In the genomic region with DNA sequence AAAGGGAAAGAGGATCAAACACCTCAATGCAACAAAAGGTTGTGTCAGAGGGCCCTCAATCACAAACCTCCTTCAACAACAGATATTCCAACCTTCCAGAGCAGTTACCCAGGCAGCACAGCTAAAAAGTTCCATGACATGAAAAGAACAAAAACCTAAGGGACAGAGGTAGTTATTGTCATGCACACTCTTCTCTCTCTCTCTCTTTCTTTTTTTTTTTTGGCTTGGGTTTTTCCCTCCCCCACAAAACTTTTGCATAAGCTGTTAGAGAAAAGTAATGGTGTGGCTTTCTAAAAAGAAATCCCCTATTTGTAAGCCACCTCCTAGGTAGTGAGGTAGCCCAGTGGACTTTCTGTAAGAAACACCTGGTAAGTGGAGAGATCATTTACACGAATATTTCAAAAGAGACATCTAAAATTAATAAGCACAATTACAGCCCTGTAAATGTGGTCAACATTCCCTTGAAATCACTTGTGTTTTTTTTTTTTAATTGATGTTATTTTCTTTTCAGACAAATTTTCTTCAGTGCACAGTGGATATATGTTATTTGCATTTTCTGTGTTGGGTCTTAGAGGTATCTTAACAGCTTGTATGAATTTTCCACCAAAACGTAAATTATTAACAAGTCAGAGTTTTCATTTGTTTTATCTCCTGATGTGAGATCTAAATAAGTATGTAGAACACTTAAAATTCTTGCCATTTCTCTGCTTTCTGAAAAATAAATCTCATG, we compare ENCODE assay signal across 10 cellular contexts.
DNase-seq lines count a peak whose midpoint lies in the region; ATAC-seq and TF ChIP-seq lines count a peak whose summit lies in the region.
"Had no signal": no experiment of that assay in that cellular context is flagged by ENCODE, and none has a peak within 500 bp of the region (broad histone marks: within the 10 kb centered on the region; RNA-seq: fewer than 3 reads in every experiment).

No MANE protein-coding gene starts in this region.

- no peaks in the 10 kb centered on the region for H3K9me3 ChIP-seq in iPS-20b (ENCODE audit: insufficient read depth, low read depth, low read length)

- peaks cover 50% of the 10 kb centered on the region for H3K4me1 ChIP-seq in iPS-20b (ENCODE audit: insufficient read depth, low read length)

- no peak overlapping the region for H3K27ac ChIP-seq in iPS-20b (ENCODE audit: low read length)

- H3K36me3 ChIP-seq in iPS-20b (ENCODE audit: insufficient read depth, low read depth, low read length): no peaks in the 10 kb centered on the region

- no peak for DNase-seq in activated CD4-positive, CD25-positive, alpha-beta regulatory T cell (lab: John Stamatoyannopoulos, UW)
- no peak for DNase-seq in DMS79 (lab: John Stamatoyannopoulos, UW)
- DNase-seq in medulla oblongata (ENCODE audit: extremely low spot score): no peak
- DNase-seq: GF-D8, NCI-H2081 treated with DMSO at 0.1 percent for 48 hours had no signal

- peak overlapping the region; percentile 36 for H3K4me3 ChIP-seq in iPS-20b (ENCODE audit: low read length)

- ATAC-seq in GM18505 (IDR thresholded peaks at IDR 0.05; ENCODE audit: unreplicated experiment): peak; percentile 82
- peak; percentile 68 for ATAC-seq in GM21528 (IDR thresholded peaks at IDR 0.05; ENCODE audit: low FRiP score, unreplicated experiment)
- peak; percentile 83 for ATAC-seq in HG03457 (IDR thresholded peaks at IDR 0.05; ENCODE audit: unreplicated experiment)
- ATAC-seq in HG03139 (IDR thresholded peaks at IDR 0.05; ENCODE audit: unreplicated experiment): no peak

- TF ChIP-seq POLR2A in GM18505 (IDR thresholded peaks at IDR 0.05; ENCODE audit: borderline replicate concordance, extremely low read depth, insufficient read depth, insufficient read length): no peak

- H3K27me3 ChIP-seq in iPS-20b (ENCODE audit: insufficient read depth, low read length): no peaks in the 10 kb centered on the region

- H3K9ac ChIP-seq in iPS-20b (ENCODE audit: low read depth, low read length): peak overlapping the region; percentile 46; the same call in 1 of the 2 replicates
